8 cellular contexts compared by ENCODE assay signal in genomic region chr15:40047413-40048154, GRCh38. TPM values are rescaled to one million over a fixed set of nuclear protein-coding genes. Genes with fewer than 3 reads are reported as not detected.
DNase-seq lines count a peak whose midpoint lies in the region; ATAC-seq and TF ChIP-seq lines count a peak whose summit lies in the region.

No MANE protein-coding gene starts in this region.

- no peak for TF ChIP-seq RAD21 in HCT116 (IDR thresholded peaks at IDR 0.05; ENCODE audit: low read depth)

- CTCF ChIA-PET in GM10248 (lab: Yijun Ruan, JAX) (interaction anchor here (1.0 to 22.7 kb wide), 22 partner anchors 8 to 231 kb away, joined by 3 to 511 read pairs (median 5); partner anchors contain the start of genes BMF, BUB1B and SRP14), HCT116 (lab: Charles Lee) (interaction anchor here (1.0 to 4.1 kb wide), 8 partner anchors 15 to 262 kb away, joined by 3 to 64 read pairs (median 7); no protein-coding TSS in a partner anchor)

- H3K4me3 ChIP-seq in HCT116 (replicated peaks in 1 of 2; ENCODE audit: low read depth in 1 of 2, low read length in 2 of 2) (no peak overlapping the region), fibroblast of villous mesenchyme (ENCODE audit: low read depth, low read length) (no peak overlapping the region), lower leg skin (ENCODE audit: low read depth, poor library complexity, severe bottlenecking) (no peak overlapping the region)

- H4K20me1 ChIP-seq in HCT116 (ENCODE audit: insufficient read depth): no peaks in the 10 kb centered on the region

- no peaks in the 10 kb centered on the region for H3K79me2 ChIP-seq in HCT116 (ENCODE audit: insufficient read depth, low read length)

- no peaks in the 10 kb centered on the region for H3K9me2 ChIP-seq in HCT116 (ENCODE audit: insufficient read depth)

- peak overlapping the region; percentile 58 for H3K4me2 ChIP-seq in HCT116 (ENCODE audit: low read length)

- no peaks in the 10 kb centered on the region for H3K9me3 ChIP-seq in HCT116 (ENCODE audit: control insufficient read depth in 1 of 2, insufficient read depth in 1 of 2, low read depth in 1 of 2, low read length in 2 of 2)

- TF ChIP-seq CTCF in GM10248 (IDR thresholded peaks at IDR 0.05; ENCODE audit: control extremely low read depth, extremely low read depth, low read depth, missing control alignments): no peak
- no peak for TF ChIP-seq CTCF in HCT116 (IDR thresholded peaks at IDR 0.05 in 2 of 3, conservative IDR thresholded peaks at IDR 0.05 in 1 of 3; ENCODE audit: borderline replicate concordance in 1 of 3, insufficient read depth in 1 of 3, low read depth in 2 of 3, low read length in 2 of 3)
- TF ChIP-seq CTCF in fibroblast of villous mesenchyme (IDR thresholded peaks at IDR 0.05; ENCODE audit: insufficient read depth, low read depth, low read length): no peak
- no peak for TF ChIP-seq CTCF in lower leg skin (IDR thresholded peaks at IDR 0.05)

- DNase-seq in GM10248 (ENCODE audit: extremely low spot score) (peak; percentile 77), HCT116 (ENCODE audit: low read depth, low spot score) (no peak), NCI-H1092 treated with DMSO at 0.1 percent for 48 hours (lab: John Stamatoyannopoulos, UW) (peak; percentile 21), fibroblast of villous mesenchyme (ENCODE audit: low read depth) (peak; percentile 75), renal cortical epithelial cell (ENCODE audit: low read depth) (peak; percentile 83), NCI-H82 treated with DMSO at 0.1 percent for 48 hours (lab: John Stamatoyannopoulos, UW; ENCODE audit: unreplicated experiment) (no peak), lower leg skin (ENCODE audit: low spot score in 2 of 2) (no peak)
- peak; percentile 57 for DNase-seq in activated CD8-positive, alpha-beta memory T cell treated with anti-CD3 and anti-CD28 coated beads, Interleukin-2, amount 50 U/mL, for 4 hours

- no TSS peak for BruUV-seq in HCT116 (replicated peaks; lab: Mats Ljungman, UMichigan)

- no peaks in the 10 kb centered on the region for H3K27me3 ChIP-seq in HCT116 (ENCODE audit: insufficient read depth, low read length)

- peaks cover 0 to 2% of the 10 kb centered on the region in 2 experiments; a peak in 1 of 4 replicates for H3K36me3 ChIP-seq in HCT116 (ENCODE audit: control insufficient read depth in 1 of 2, insufficient read depth in 2 of 2, low read length in 2 of 2)

- RAD21 ChIA-PET in HCT116 (lab: Charles Lee; ENCODE audit: low non-redundant PET in 1 of 2, low total read pairs in 2 of 2, uncharacterized antibody in 2 of 2, unreplicated experiment in 2 of 2): interaction anchor here in 1 of 2 experiments (0.5 kb wide), 1 partner anchor 260 kb away, joined by 5 read pairs; no protein-coding TSS in a partner anchor

- no peak overlapping the region; the same call in 1 of the 2 replicates for H3K27ac ChIP-seq in HCT116 (ENCODE audit: low read depth, low read length)

- peaks cover 18 to 37% of the 10 kb centered on the region in 2 experiments for H3K4me1 ChIP-seq in HCT116 (ENCODE audit: control insufficient read depth in 1 of 2, insufficient read depth in 2 of 2, low read length in 2 of 2)

- POLR2A ChIA-PET in GM10248 (lab: Yijun Ruan, JAX): interaction anchor here (0.6 to 2.9 kb wide), 4 partner anchors 8 to 59 kb away, joined by 4 to 20 read pairs (median 5); partner anchors contain the start of gene SRP14
- POLR2A ChIA-PET in HCT116 (lab: Charles Lee): interaction anchor here (1.2 kb wide), 1 partner anchor 57 kb away, joined by 4 read pairs; no protein-coding TSS in a partner anchor

- intact Hi-C loops in HCT116 (cut with micrococcal nuclease): loop anchor here (10.0 kb wide), 1 partner anchor 117 kb away; the partner anchor contains the start of gene BUB1B
- intact Hi-C loops in lower leg skin (cut with DNase I; ENCODE audit: low total_unique reads): loop anchor here (10.0 kb wide), 1 partner anchor 57 kb away; the partner anchor contains the start of gene BMF

- no peak for TF ChIP-seq POLR2A in HCT116 (IDR thresholded peaks at IDR 0.05; ENCODE audit: borderline replicate concordance, extremely low read depth, insufficient read depth, insufficient read length)
- TF ChIP-seq POLR2A in lower leg skin (IDR thresholded peaks at IDR 0.05): no peak

- H2AFZ ChIP-seq in HCT116 (ENCODE audit: low read depth, low read length, poor library complexity, severe bottlenecking): no peak overlapping the region

- H3K9ac ChIP-seq in HCT116 (ENCODE audit: low read length): no peak overlapping the region

- ATAC-seq in HCT116: no peak

- WGBS in lower leg skin, 2 donors: 43 to 46% methylated on average over 15 of the region's 15 CpGs

TF ChIP-seq in HCT116, 20 proteins besides CTCF, POLR2A, EP300 and RAD21:
- no peak for TF ChIP-seq YY1 (IDR thresholded peaks at IDR 0.05; ENCODE audit: extremely low read depth, insufficient replicate concordance, low read depth, low read length)

RNA-seq across cellular contexts. Expression of gene SRP14, which starts 8.6 kb away (rescaled TPM):
- total RNA-seq in HCT116 (2021; ENCODE audit: unreplicated experiment) (168 TPM), fibroblast of villous mesenchyme (93.3 and 96.6 TPM in 2 replicates), renal cortical epithelial cell (254 and 635 TPM in 2 replicates), lower leg skin (100 to 1,000 TPM; 177 to 220 (median 201) TPM)
- 166 and 208 TPM in 2 replicates for polyA plus RNA-seq in HCT116 (2012)

Comparison
In these comparisons a context has a peak if more than half of its experiments do, and no peak if none do; other contexts are left out.
1. DNase-seq: peak in GM10248 (single experiment), NCI-H1092 treated with DMSO at 0.1 percent for 48 hours (single experiment), activated CD8-positive, alpha-beta memory T cell treated with anti-CD3 and anti-CD28 coated beads, Interleukin-2, amount 50 U/mL, for 4 hours (single experiment), fibroblast of villous mesenchyme (single experiment) and renal cortical epithelial cell (single experiment); none in HCT116 (single experiment), NCI-H82 treated with DMSO at 0.1 percent for 48 hours (single experiment) and lower leg skin (0 of 2).